Comparison of ENCODE assay signal across 20 cellular contexts in genomic region chr10:11114251-11114650, GRCh38.
DNase-seq lines count a peak whose midpoint lies in the region; ATAC-seq and TF ChIP-seq lines count a peak whose summit lies in the region.
"Had no signal": no experiment of that assay in that cellular context is flagged by ENCODE, and none has a peak within 500 bp of the region (broad histone marks: within the 10 kb centered on the region; RNA-seq: fewer than 3 reads in every experiment).

No MANE protein-coding gene starts in this region.

- ATAC-seq in activated CD4-positive, CD25-positive, alpha-beta regulatory T cell treated with anti-CD3 and anti-CD28 coated beads, Interleukin-2, amount 50 U/mL, for 24 hours, result peak; percentile 51 to 81
- ATAC-seq in heart left ventricle (no peak), Right ventricle myocardium superior (ENCODE audit: poor library complexity) (no peak), body of pancreas (no peak), GM21515 (IDR thresholded peaks at IDR 0.05; ENCODE audit: unreplicated experiment) (no peak)
- ATAC-seq: A549, HCT116 had no signal

- no peaks in the 10 kb centered on the region for H4K20me1 ChIP-seq in Loucy (ENCODE audit: insufficient read depth, low read length, poor library complexity, severe bottlenecking)

- 0 out of 2 replicates have a peak, but pooled peaks cover 6% of the 10 kb centered on the region for H3K79me2 ChIP-seq in Loucy (ENCODE audit: insufficient read depth, low read length)

- H3K9ac ChIP-seq in Loucy (ENCODE audit: low read depth, low read length, poor library complexity, severe bottlenecking), result peak overlapping the region; percentile 36

- DNase-seq in activated CD4-positive, CD25-positive, alpha-beta regulatory T cell (lab: John Stamatoyannopoulos, UW), result no peak
- DNase-seq in heart left ventricle (no peak), Right ventricle myocardium superior (no peak), body of pancreas (no peak)
- DNase-seq: AML-193; CD4-positive, alpha-beta memory T cell; DMS153; DMS79; GDM1; GOT3; H7; HFFc6; IMR-90 had no signal

- H3K9me2 ChIP-seq in Loucy (replicated peaks; ENCODE audit: low read depth, low read length), result no peaks in the 10 kb centered on the region

- H3K4me3 ChIP-seq in heart left ventricle (no peak overlapping the region), Loucy (ENCODE audit: low read length, poor library complexity, severe bottlenecking) (no peak overlapping the region), body of pancreas (no peak overlapping the region)
- H3K4me3 ChIP-seq: A549 had no signal

- whole genome bisulfite sequencing in heart left ventricle, 4 donors, result 72 to 79% (median 76%) methylated on average over 2 of the region's 2 CpGs
- WGBS in body of pancreas, 2 donors, result 68 to 75% methylated on average over 2 of the region's 2 CpGs

- no peaks in the 10 kb centered on the region for H3K36me3 ChIP-seq in heart left ventricle
- H3K36me3 ChIP-seq in Loucy (ENCODE audit: insufficient read depth, low read length), result no peaks in the 10 kb centered on the region
- no peaks in the 10 kb centered on the region for H3K36me3 ChIP-seq in body of pancreas (replicated peaks in 1 of 2; ENCODE audit: insufficient read depth in 1 of 2, low read depth in 2 of 2)

- H3K27ac ChIP-seq in heart left ventricle, result peak overlapping the region in 7 of 12 donors; percentile 7 to 81 (median 76)
- no peak overlapping the region for H3K27ac ChIP-seq in body of pancreas
- H3K27ac ChIP-seq: 22Rv1, A549, C4-2B had no signal

- TF ChIP-seq CTCF in heart left ventricle (IDR thresholded peaks at IDR 0.05) (no peak), Loucy (conservative IDR thresholded peaks at IDR 0.05; ENCODE audit: low read length) (no peak), body of pancreas (IDR thresholded peaks at IDR 0.05) (no peak)

- H3K27me3 ChIP-seq in heart left ventricle, result no peaks in the 10 kb centered on the region
- no peaks in the 10 kb centered on the region for H3K27me3 ChIP-seq in Loucy (ENCODE audit: insufficient read depth, low read length, poor library complexity, severe bottlenecking)
- no peaks in the 10 kb centered on the region for H3K27me3 ChIP-seq in body of pancreas

- no peak for TF ChIP-seq POLR2A in heart left ventricle (IDR thresholded peaks at IDR 0.05)
- no peak for TF ChIP-seq POLR2A in body of pancreas (IDR thresholded peaks at IDR 0.05)

- no peak overlapping the region for H2AFZ ChIP-seq in Loucy (ENCODE audit: low read length)

- H3K9me3 ChIP-seq in heart left ventricle (peaks cover 0 to 9% (median 0%) of the 10 kb centered on the region in 12 donors), Loucy (ENCODE audit: insufficient read depth, low read depth, low read length) (no peaks in the 10 kb centered on the region), body of pancreas (no peaks in the 10 kb centered on the region)
- H3K9me3 ChIP-seq: A549 had no signal

- peak overlapping the region; percentile 58 for H3K4me2 ChIP-seq in Loucy (ENCODE audit: low read depth, low read length, poor library complexity, severe bottlenecking)
- H3K4me2 ChIP-seq: A549 had no signal

- peaks cover 6 to 76% (median 34%) of the 10 kb centered on the region in 12 donors for H3K4me1 ChIP-seq in heart left ventricle
- H3K4me1 ChIP-seq in Loucy (ENCODE audit: insufficient read depth, low read length, poor library complexity, severe bottlenecking), result peaks cover 43% of the 10 kb centered on the region
- no peaks in the 10 kb centered on the region for H3K4me1 ChIP-seq in body of pancreas
- H3K4me1 ChIP-seq: A549 had no signal

- intact Hi-C loops in heart left ventricle (cut with DNase I), result loop anchor here in 3 of 10 donors (5.0 to 10.0 kb wide), 4 partner anchors 51 to 361 kb away; no protein-coding TSS in a partner anchor
- intact Hi-C loops in Right ventricle myocardium superior (cut with DNase I), result no loop called here
- intact Hi-C loops in body of pancreas (cut with DNase I), result no loop called here

- H3F3A ChIP-seq in Loucy (ENCODE audit: low read depth), result no peaks in the 10 kb centered on the region

Comparison
In these comparisons a context has a peak if more than half of its experiments do, and no peak if none do; other contexts are left out.
1. ATAC-seq: peak in activated CD4-positive, CD25-positive, alpha-beta regulatory T cell treated with anti-CD3 and anti-CD28 coated beads, Interleukin-2, amount 50 U/mL, for 24 hours (2 of 2); none in heart left ventricle (0 of 4), Right ventricle myocardium superior (single experiment), body of pancreas (single experiment) and GM21515 (single experiment).
2. H3K27ac ChIP-seq: peak in heart left ventricle (7 of 12); none in body of pancreas (0 of 4).